In genomic region chr1:98794196-98794886, GRCh38 we compare ENCODE assay signal across 9 cellular contexts.
DNase-seq lines count a peak whose midpoint lies in the region; ATAC-seq and TF ChIP-seq lines count a peak whose summit lies in the region.
"Had no signal": no experiment of that assay in that cellular context is flagged by ENCODE, and none has a peak within 500 bp of the region (broad histone marks: within the 10 kb centered on the region; RNA-seq: fewer than 3 reads in every experiment).

No MANE protein-coding gene starts in this region.

- H3K9me3 Mint-ChIP-seq in stimulated activated effector memory CD8-positive, alpha-beta T cell treated with anti-CD3 and anti-CD28 coated beads, Interleukin-12 subunit alpha, Interleukin-12 subunit beta, amount 100 ng/mL, for 72 hours = no peaks in the 10 kb centered on the region

- TF ChIP-seq CTCF in BJ (IDR thresholded peaks at IDR 0.05; ENCODE audit: insufficient read depth, low read depth, low read length) = peak; percentile 80
- peak; percentile 73 for TF ChIP-seq CTCF in WI38 (IDR thresholded peaks at IDR 0.05; ENCODE audit: low read depth, low read length)
- peak; percentile 59 for TF ChIP-seq CTCF in colonic mucosa (IDR thresholded peaks at IDR 0.05)
- TF ChIP-seq CTCF in lower lobe of right lung (IDR thresholded peaks at IDR 0.05) = peak; percentile 64

- H3K4me1 Mint-ChIP-seq in stimulated activated effector memory CD8-positive, alpha-beta T cell treated with anti-CD3 and anti-CD28 coated beads, Interleukin-12 subunit alpha, Interleukin-12 subunit beta, amount 100 ng/mL, for 72 hours = peaks cover 15% of the 10 kb centered on the region

- CTCF ChIA-PET in BJ (lab: Yijun Ruan, JAX) = interaction anchor here (0.5 to 2.5 kb wide), 23 partner anchors 9 to 1955 kb away, joined by 3 to 12 read pairs (median 4); no protein-coding TSS in a partner anchor

- H3K9ac ChIP-seq in colonic mucosa (ENCODE audit: low read depth in 2 of 2, low read length in 2 of 2) = no peak overlapping the region

- H3K4me3 Mint-ChIP-seq in stimulated activated effector memory CD8-positive, alpha-beta T cell treated with anti-CD3 and anti-CD28 coated beads, Interleukin-12 subunit alpha, Interleukin-12 subunit beta, amount 100 ng/mL, for 72 hours = no peak overlapping the region
- H3K4me3 Mint-ChIP-seq: T-helper 1 cell treated with Interleukin-12 subunit alpha and Interleukin-12 subunit beta and Interleukin-4 antibody, amounts not matched to agents 30 μg/mL and 1 μg/mL, for 36 hours had no signal

- DNase-seq in BJ (ENCODE audit: low read depth) = peak; percentile 26
- peak; percentile 24 for DNase-seq in NCI-H2107 (lab: John Stamatoyannopoulos, UW)
- DNase-seq in colonic mucosa = peak; percentile 52
- no peak for DNase-seq in lower lobe of right lung
- DNase-seq in stimulated activated effector memory CD8-positive, alpha-beta T cell treated with anti-CD3 and anti-CD28 coated beads, Interleukin-12 subunit alpha, Interleukin-12 subunit beta, amount 100 ng/mL, for 72 hours (ENCODE audit: low spot score in 2 of 2) = peak; percentile 3 to 51

- H3K27ac ChIP-seq in colonic mucosa (no peak overlapping the region), lower lobe of right lung (no peak overlapping the region)

- H3K27me3 ChIP-seq in BJ (ENCODE audit: control insufficient read depth, insufficient read depth, low read length) (no peaks in the 10 kb centered on the region; the same call in 1 of the 2 replicates), colonic mucosa (no peaks in the 10 kb centered on the region), lower lobe of right lung (ENCODE audit: low read depth) (no peaks in the 10 kb centered on the region)

- H3K9me3 ChIP-seq in colonic mucosa (no peaks in the 10 kb centered on the region), lower lobe of right lung (no peaks in the 10 kb centered on the region)

- H3K4me1 ChIP-seq in colonic mucosa = no peaks in the 10 kb centered on the region
- H3K4me1 ChIP-seq in lower lobe of right lung = no peaks in the 10 kb centered on the region

- no peak overlapping the region for H3K4me3 ChIP-seq in BJ (ENCODE audit: low read depth, low read length)
- no peak overlapping the region for H3K4me3 ChIP-seq in WI38 (ENCODE audit: low read depth, low read length)
- no peak overlapping the region for H3K4me3 ChIP-seq in colonic mucosa
- no peak overlapping the region for H3K4me3 ChIP-seq in lower lobe of right lung

- peak; percentile 98 for ATAC-seq in GM18858 (IDR thresholded peaks at IDR 0.05; ENCODE audit: unreplicated experiment)
- ATAC-seq in HG02981 (IDR thresholded peaks at IDR 0.05; ENCODE audit: unreplicated experiment) = peak; percentile 97
- peak; percentile 78 to 88 for ATAC-seq in lower lobe of right lung
- peak; percentile 94 for ATAC-seq in stimulated activated effector memory CD8-positive, alpha-beta T cell treated with anti-CD3 and anti-CD28 coated beads, Interleukin-12 subunit alpha, Interleukin-12 subunit beta, amount 100 ng/mL, for 72 hours

- no peaks in the 10 kb centered on the region for H3K36me3 Mint-ChIP-seq in stimulated activated effector memory CD8-positive, alpha-beta T cell treated with anti-CD3 and anti-CD28 coated beads, Interleukin-12 subunit alpha, Interleukin-12 subunit beta, amount 100 ng/mL, for 72 hours

- H3K36me3 ChIP-seq in BJ (ENCODE audit: control insufficient read depth, insufficient read depth, low read length) (no peaks in the 10 kb centered on the region), colonic mucosa (no peaks in the 10 kb centered on the region), lower lobe of right lung (no peaks in the 10 kb centered on the region)

- POLR2A ChIA-PET in BJ (lab: Charles Lee) = no interaction called here

- intact Hi-C loops in colonic mucosa (cut with DNase I) = loop anchor here (10.0 kb wide), 1 partner anchor 150 kb away; no protein-coding TSS in a partner anchor
- intact Hi-C loops in lower lobe of right lung (cut with DNase I) = no loop called here

- no peak overlapping the region for H3K27ac Mint-ChIP-seq in stimulated activated effector memory CD8-positive, alpha-beta T cell treated with anti-CD3 and anti-CD28 coated beads, Interleukin-12 subunit alpha, Interleukin-12 subunit beta, amount 100 ng/mL, for 72 hours
- H3K27ac Mint-ChIP-seq: T-helper 1 cell treated with Interleukin-12 subunit alpha and Interleukin-12 subunit beta and Interleukin-4 antibody, amounts not matched to agents 30 μg/mL and 1 μg/mL, for 36 hours had no signal
